Comparison of ENCODE assay signal across 9 cellular contexts in genomic region chrX:153411255-153411987, GRCh38. TPM values are rescaled to one million over a fixed set of nuclear protein-coding genes. Genes with fewer than 3 reads are reported as not detected.
DNase-seq lines count a peak whose midpoint lies in the region; ATAC-seq, FAIRE-seq and TF ChIP-seq lines count a peak whose summit lies in the region.
"Had no signal": no experiment of that assay in that cellular context is flagged by ENCODE, and none has a peak within 500 bp of the region (broad histone marks: within the 10 kb centered on the region; RNA-seq: fewer than 3 reads in every experiment).

A gene with protein sequence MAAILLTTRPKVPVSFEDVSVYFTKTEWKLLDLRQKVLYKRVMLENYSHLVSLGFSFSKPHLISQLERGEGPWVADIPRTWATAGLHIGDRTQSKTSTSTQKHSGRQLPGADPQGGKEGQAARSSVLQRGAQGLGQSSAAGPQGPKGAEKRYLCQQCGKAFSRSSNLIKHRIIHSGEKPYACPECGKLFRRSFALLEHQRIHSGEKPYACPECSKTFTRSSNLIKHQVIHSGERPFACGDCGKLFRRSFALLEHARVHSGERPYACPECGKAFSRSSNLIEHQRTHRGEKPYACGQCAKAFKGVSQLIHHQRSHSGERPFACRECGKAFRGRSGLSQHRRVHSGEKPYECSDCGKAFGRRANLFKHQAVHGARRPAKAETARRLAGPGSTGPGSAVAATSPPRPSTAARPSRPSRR (plus strand): TSS chrX:153411472. CDS start chrX:153418323, 6,851 bp downstream.

- H3K36me3 Mint-ChIP-seq in activated CD4-positive, alpha-beta T cell treated with anti-CD3 and anti-CD28 coated beads, Interleukin-2, amount 10 ng/mL, durations not matched to agents 7 days and 5 days (ENCODE audit: low read depth), result no peaks in the 10 kb centered on the region
- no peaks in the 10 kb centered on the region for H3K36me3 Mint-ChIP-seq in neural progenitor cell

- peak within 1 kb of the TSS; percentile 36 to 43 (median 37) for H3K4me3 ChIP-seq in endothelial cell of umbilical vein (replicated peaks in 1 of 3; ENCODE audit: insufficient read depth in 1 of 3, low read depth in 1 of 3, low read length in 3 of 3)
- H3K4me3 ChIP-seq in neural progenitor cell, result peak within 1 kb of the TSS; percentile 38
- H3K4me3 ChIP-seq in urinary bladder (ENCODE audit: low read depth, low read length), result peak within 1 kb of the TSS; percentile 44
- H3K4me3 ChIP-seq: SJSA1 had no signal

- TF ChIP-seq POLR2A in endothelial cell of umbilical vein (IDR thresholded peaks at IDR 0.05; ENCODE audit: low read depth, low read length), result no peak

- DNase-seq in GM13977 (ENCODE audit: low spot score) (peak; percentile 86), endothelial cell of umbilical vein (ENCODE audit: low read depth, low spot score) (peak; percentile 1), neural progenitor cell (ENCODE audit: low spot score) (no peak), COR-L47 (lab: John Stamatoyannopoulos, UW) (no peak), kidney glomerular epithelial cell (lab: John Stamatoyannopoulos, UW) (no peak)
- peak; percentile 6 for DNase-seq in activated CD4-positive, alpha-beta T cell treated with anti-CD3 and anti-CD28 coated beads, Interleukin-2, amount 10 ng/mL, durations not matched to agents 7 days and 5 days

- no peak within 1 kb of the TSS for H3K27ac Mint-ChIP-seq in activated CD4-positive, alpha-beta T cell treated with anti-CD3 and anti-CD28 coated beads, Interleukin-2, amount 10 ng/mL, durations not matched to agents 7 days and 5 days
- H3K27ac Mint-ChIP-seq in neural progenitor cell, result no peak within 1 kb of the TSS

- H3K4me1 Mint-ChIP-seq in activated CD4-positive, alpha-beta T cell treated with anti-CD3 and anti-CD28 coated beads, Interleukin-2, amount 10 ng/mL, durations not matched to agents 7 days and 5 days, result peaks cover 7% of the 10 kb centered on the region
- H3K4me1 Mint-ChIP-seq in neural progenitor cell, result peaks cover 11% of the 10 kb centered on the region

- ATAC-seq in HG03095 (IDR thresholded peaks at IDR 0.05; ENCODE audit: unreplicated experiment), result peak; percentile 72

- 1% methylated on average over 70 of the region's 75 CpGs for WGBS in urinary bladder

- H2AFZ ChIP-seq in endothelial cell of umbilical vein (ENCODE audit: low read depth, low read length) (peak within 1 kb of the TSS; percentile 71), neural progenitor cell (replicated peaks) (peak within 1 kb of the TSS; percentile 50)

- TF ChIP-seq CTCF in GM13977 (IDR thresholded peaks at IDR 0.05; ENCODE audit: extremely low read depth, insufficient read depth, missing control alignments), result no peak
- no peak for TF ChIP-seq CTCF in endothelial cell of umbilical vein (IDR thresholded peaks at IDR 0.05; ENCODE audit: extremely low read depth in 1 of 2, insufficient read depth in 1 of 2, low read depth in 1 of 2, low read length in 2 of 2)
- no peak for TF ChIP-seq CTCF in neural progenitor cell (IDR thresholded peaks at IDR 0.05)

- H3K4me1 ChIP-seq in endothelial cell of umbilical vein (ENCODE audit: control insufficient read depth, extremely low read depth, insufficient read depth, low read length) (peaks cover 6% of the 10 kb centered on the region), neural progenitor cell (no peaks in the 10 kb centered on the region), urinary bladder (ENCODE audit: insufficient read depth) (no peaks in the 10 kb centered on the region)
- H3K4me1 ChIP-seq: SJSA1 had no signal

- peaks cover 9% of the 10 kb centered on the region for H3K27me3 Mint-ChIP-seq in activated CD4-positive, alpha-beta T cell treated with anti-CD3 and anti-CD28 coated beads, Interleukin-2, amount 10 ng/mL, durations not matched to agents 7 days and 5 days
- H3K27me3 Mint-ChIP-seq in neural progenitor cell (ENCODE audit: insufficient read depth, low read depth), result peaks cover 12% of the 10 kb centered on the region

- peak within 1 kb of the TSS; percentile 37 for H3K4me3 Mint-ChIP-seq in activated CD4-positive, alpha-beta T cell treated with anti-CD3 and anti-CD28 coated beads, Interleukin-2, amount 10 ng/mL, durations not matched to agents 7 days and 5 days
- no peak within 1 kb of the TSS for H3K4me3 Mint-ChIP-seq in neural progenitor cell

- CTCF ChIA-PET in activated CD4-positive, alpha-beta T cell treated with anti-CD3 and anti-CD28 coated beads, Interleukin-2, amount 10 ng/mL, durations not matched to agents 7 days and 5 days (lab: Charles Lee), result no interaction called here
- CTCF ChIA-PET in endothelial cell of umbilical vein (lab: Charles Lee), result no interaction called here

- H3K27ac ChIP-seq in endothelial cell of umbilical vein (ENCODE audit: insufficient read depth, low read depth, low read length) (no peak within 1 kb of the TSS), neural progenitor cell (no peak within 1 kb of the TSS), urinary bladder (ENCODE audit: low read depth) (no peak within 1 kb of the TSS)
- H3K27ac ChIP-seq: SJSA1 had no signal

- no peaks in the 10 kb centered on the region for H3F3A ChIP-seq in neural progenitor cell (ENCODE audit: low read depth)

- no peaks in the 10 kb centered on the region for H3K9me3 Mint-ChIP-seq in activated CD4-positive, alpha-beta T cell treated with anti-CD3 and anti-CD28 coated beads, Interleukin-2, amount 10 ng/mL, durations not matched to agents 7 days and 5 days
- peaks cover 31% of the 10 kb centered on the region for H3K9me3 Mint-ChIP-seq in neural progenitor cell

- H3K27me3 ChIP-seq in endothelial cell of umbilical vein (ENCODE audit: control insufficient read depth in 2 of 2, insufficient read depth in 2 of 2, low read length in 2 of 2) (no peaks in the 10 kb centered on the region), neural progenitor cell (peaks cover 23% of the 10 kb centered on the region)

- H3K9me1 ChIP-seq in endothelial cell of umbilical vein (replicated peaks; ENCODE audit: control insufficient read depth, extremely low read depth, insufficient read depth, low read length), result no peaks in the 10 kb centered on the region

- peak within 1 kb of the TSS; percentile 9 for H3K9ac ChIP-seq in endothelial cell of umbilical vein (replicated peaks; ENCODE audit: extremely low read depth, insufficient read depth, low read length)
- no peak within 1 kb of the TSS for H3K9ac ChIP-seq in neural progenitor cell

- intact Hi-C loops in endothelial cell of umbilical vein (cut with micrococcal nuclease), result no loop called here

- H3K79me2 ChIP-seq in endothelial cell of umbilical vein (ENCODE audit: control insufficient read depth, insufficient read depth, low read length) (no peaks in the 10 kb centered on the region), neural progenitor cell (ENCODE audit: low read depth) (no peaks in the 10 kb centered on the region)

- dilution Hi-C loops in endothelial cell of umbilical vein (cut with MboI; ENCODE audit: extremely low pct_ligation_motif_present, low sequenced_read_pairs), result no loop called here

- in situ Hi-C loops in GM13977 (cut with MboI; ENCODE audit: low pct_unique_long_range_greater_than_20kb, low sequenced_read_pairs, unreplicated experiment), result no loop called here

- peak; percentile 33 for FAIRE-seq in endothelial cell of umbilical vein (lab: Jason Lieb, UNC)

- H3K4me2 ChIP-seq in endothelial cell of umbilical vein (ENCODE audit: insufficient read depth, low read length), result peak within 1 kb of the TSS; percentile 47
- H3K4me2 ChIP-seq in neural progenitor cell, result peak within 1 kb of the TSS; percentile 82

- POLR2A ChIA-PET in activated CD4-positive, alpha-beta T cell treated with anti-CD3 and anti-CD28 coated beads, Interleukin-2, amount 10 ng/mL, durations not matched to agents 7 days and 5 days (lab: Charles Lee), result no interaction called here
- POLR2A ChIA-PET in endothelial cell of umbilical vein (lab: Charles Lee), result interaction anchor here (0.6 kb wide), 1 partner anchor 101 kb away, joined by 3 read pairs; no protein-coding TSS in a partner anchor

- H3K36me3 ChIP-seq in endothelial cell of umbilical vein (ENCODE audit: control insufficient read depth in 2 of 2, extremely low read depth in 1 of 2, insufficient read depth in 2 of 2, low read length in 2 of 2), result no peaks in the 10 kb centered on the region
- H3K36me3 ChIP-seq in neural progenitor cell, result no peaks in the 10 kb centered on the region
- H3K36me3 ChIP-seq in urinary bladder (ENCODE audit: insufficient read depth), result no peaks in the 10 kb centered on the region
- H3K36me3 ChIP-seq: SJSA1 had no signal

- BruUV-seq in endothelial cell of umbilical vein (replicated peaks; lab: Mats Ljungman, UMichigan), result no TSS peak

- H4K20me1 ChIP-seq in endothelial cell of umbilical vein (replicated peaks; ENCODE audit: control insufficient read depth, extremely low read depth, insufficient read depth, low read length) (no peaks in the 10 kb centered on the region), neural progenitor cell (ENCODE audit: low read depth) (no peaks in the 10 kb centered on the region)

- H3K9me3 ChIP-seq in endothelial cell of umbilical vein (replicated peaks; ENCODE audit: control insufficient read depth, insufficient read depth, low read length), result no peaks in the 10 kb centered on the region
- no peaks in the 10 kb centered on the region for H3K9me3 ChIP-seq in neural progenitor cell (ENCODE audit: low read depth)
- H3K9me3 ChIP-seq: SJSA1 had no signal

TF ChIP-seq in endothelial cell of umbilical vein, 7 proteins besides CTCF, POLR2A, EP300 and RAD21 (continues in another document):
- no peak for TF ChIP-seq POLR2AphosphoS5 (IDR thresholded peaks at IDR 0.05; ENCODE audit: insufficient read depth, low read depth, low read length)
- TF ChIP-seq, protein P1, sequence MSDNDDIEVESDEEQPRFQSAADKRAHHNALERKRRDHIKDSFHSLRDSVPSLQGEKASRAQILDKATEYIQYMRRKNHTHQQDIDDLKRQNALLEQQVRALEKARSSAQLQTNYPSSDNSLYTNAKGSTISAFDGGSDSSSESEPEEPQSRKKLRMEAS (IDR thresholded peaks at IDR 0.05; ENCODE audit: insufficient read depth, insufficient read length), result no peak
- TF ChIP-seq JUN (IDR thresholded peaks at IDR 0.05; ENCODE audit: borderline replicate concordance, insufficient read depth, insufficient read length, low read depth), result no peak
- no peak for TF ChIP-seq FOS (IDR thresholded peaks at IDR 0.05; ENCODE audit: borderline replicate concordance, insufficient read depth, low read length)

RNA-seq across cellular contexts. Expression of the gene that starts here (rescaled TPM):
- under 1 TPM; 0.52 to 0.60 TPM for total RNA-seq in activated CD4-positive, alpha-beta T cell treated with anti-CD3 and anti-CD28 coated beads, Interleukin-2, amount 10 ng/mL, durations not matched to agents 7 days and 5 days
- total RNA-seq in endothelial cell of umbilical vein (1.2 TPM in 2 replicates), neural progenitor cell (ENCODE audit: low replicate concordance) (0.22 TPM in 1 of 2 replicates, not detected in the other), urinary bladder (0.69 TPM)
- polyA plus RNA-seq in endothelial cell of umbilical vein (0.36 and 0.43 TPM in 2 replicates), urinary bladder (0.41 TPM)
- polyA plus RNA-seq in endothelial cell of umbilical vein (2011; cell fraction: cytosol; rRNA removed), result 0.26 and 0.37 TPM in 2 replicates
- polyA plus RNA-seq in endothelial cell of umbilical vein (2011; cell fraction: nucleus; rRNA removed), result 0.94 and 1.0 TPM in 2 replicates
- 1.4 and 1.8 TPM in 2 replicates for polyA plus RNA-seq in endothelial cell of umbilical vein (2012)
- polyA minus RNA-seq in endothelial cell of umbilical vein, result 0.56 and 0.96 TPM in 2 replicates
- polyA minus RNA-seq in endothelial cell of umbilical vein (2011; cell fraction: cytosol; rRNA and poly(A)+ RNA removed), result not detected
- 0.82 TPM in 2 replicates for polyA minus RNA-seq in endothelial cell of umbilical vein (2011; cell fraction: nucleus; rRNA and poly(A)+ RNA removed)
- total RNA-seq: SJSA1 had no signal

Comparison
In these comparisons a context has a peak if more than half of its experiments do, and no peak if none do; other contexts are left out.
1. Peak in DNase-seq in activated CD4-positive, alpha-beta T cell treated with anti-CD3 and anti-CD28 coated beads, Interleukin-2, amount 10 ng/mL, durations not matched to agents 7 days and 5 days; RNA of the gene not detected or under 1 TPM.
2. DNase-seq: peak in GM13977 (single experiment) and endothelial cell of umbilical vein (single experiment); none in neural progenitor cell (single experiment), COR-L47 (single experiment) and kidney glomerular epithelial cell (single experiment).
3. Peak in every context shown above with its lines, with median percentiles within 50 percentile points of each other: H3K4me3 ChIP-seq.